In the genomic region with DNA sequence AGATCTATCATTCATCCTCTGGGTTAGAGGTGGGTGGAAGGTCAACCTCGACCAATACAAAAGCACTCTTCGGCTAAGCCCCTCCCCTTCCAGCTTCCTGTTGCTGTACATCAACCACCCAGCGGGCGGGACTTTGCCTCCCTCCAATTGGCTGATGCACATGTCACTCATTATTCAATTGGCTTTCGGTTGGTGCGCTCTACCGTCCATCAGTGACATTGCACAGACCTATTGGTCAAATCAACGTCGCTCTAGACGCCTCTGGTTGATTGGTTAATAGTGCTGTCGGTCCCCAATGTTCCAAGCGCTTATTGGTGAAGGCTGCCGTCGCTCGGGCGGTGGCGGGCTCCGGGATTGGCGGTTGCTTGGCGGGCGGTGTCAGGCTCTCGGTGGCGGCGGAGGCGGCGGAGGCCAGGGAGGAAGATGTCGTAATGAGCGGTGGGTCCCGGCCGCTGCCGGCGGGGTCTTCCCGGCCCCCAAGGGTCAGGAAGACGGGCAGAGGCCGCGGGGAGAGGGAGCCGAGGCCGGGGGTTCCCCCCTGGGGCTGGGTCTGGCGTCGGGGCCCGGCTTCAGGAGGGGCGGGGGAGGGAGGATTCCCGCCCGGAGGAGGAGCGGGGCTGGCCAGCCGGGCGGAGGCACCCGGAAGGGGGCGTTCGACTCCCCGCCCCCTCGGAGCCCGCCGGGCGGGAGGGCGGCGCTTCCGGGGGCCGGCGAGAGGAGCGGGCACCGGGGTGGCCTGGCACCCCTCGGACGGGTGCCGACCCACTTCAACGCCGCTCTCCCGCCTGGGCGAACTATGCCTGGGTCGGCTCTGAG, we compare ENCODE assay signal across 1 cellular context.
A peak's percentile ranks its signal among the peaks of the same experiment; 100 is the strongest.
TF ChIP-seq lines count a peak whose summit lies in the region.

A gene (plus strand): TSS at position 381 of the 816 bp plus-strand sequence. CDS start 51 bp downstream, at position 432.

TF ChIP-seq in GM12878, 131 proteins besides CTCF, POLR2A, EP300 and RAD21 (continued from another document):
- TF ChIP-seq, protein P1, sequence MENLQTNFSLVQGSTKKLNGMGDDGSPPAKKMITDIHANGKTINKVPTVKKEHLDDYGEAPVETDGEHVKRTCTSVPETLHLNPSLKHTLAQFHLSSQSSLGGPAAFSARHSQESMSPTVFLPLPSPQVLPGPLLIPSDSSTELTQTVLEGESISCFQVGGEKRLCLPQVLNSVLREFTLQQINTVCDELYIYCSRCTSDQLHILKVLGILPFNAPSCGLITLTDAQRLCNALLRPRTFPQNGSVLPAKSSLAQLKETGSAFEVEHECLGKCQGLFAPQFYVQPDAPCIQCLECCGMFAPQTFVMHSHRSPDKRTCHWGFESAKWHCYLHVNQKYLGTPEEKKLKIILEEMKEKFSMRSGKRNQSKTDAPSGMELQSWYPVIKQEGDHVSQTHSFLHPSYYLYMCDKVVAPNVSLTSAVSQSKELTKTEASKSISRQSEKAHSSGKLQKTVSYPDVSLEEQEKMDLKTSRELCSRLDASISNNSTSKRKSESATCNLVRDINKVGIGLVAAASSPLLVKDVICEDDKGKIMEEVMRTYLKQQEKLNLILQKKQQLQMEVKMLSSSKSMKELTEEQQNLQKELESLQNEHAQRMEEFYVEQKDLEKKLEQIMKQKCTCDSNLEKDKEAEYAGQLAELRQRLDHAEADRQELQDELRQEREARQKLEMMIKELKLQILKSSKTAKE (IDR thresholded peaks at IDR 0.05; ENCODE audit: low read depth, poor library complexity, severe bottlenecking), result peak; percentile 100
- no peak for TF ChIP-seq HDAC6 (IDR thresholded peaks at IDR 0.05; ENCODE audit: unreplicated experiment)
- peak; percentile 99 for TF ChIP-seq NFYA (IDR thresholded peaks at IDR 0.05; ENCODE audit: borderline replicate concordance, low read depth, low read length)
- peak; percentile 81 for TF ChIP-seq BACH1 (IDR thresholded peaks at IDR 0.05; ENCODE audit: borderline replicate concordance)
- TF ChIP-seq, protein P2, sequence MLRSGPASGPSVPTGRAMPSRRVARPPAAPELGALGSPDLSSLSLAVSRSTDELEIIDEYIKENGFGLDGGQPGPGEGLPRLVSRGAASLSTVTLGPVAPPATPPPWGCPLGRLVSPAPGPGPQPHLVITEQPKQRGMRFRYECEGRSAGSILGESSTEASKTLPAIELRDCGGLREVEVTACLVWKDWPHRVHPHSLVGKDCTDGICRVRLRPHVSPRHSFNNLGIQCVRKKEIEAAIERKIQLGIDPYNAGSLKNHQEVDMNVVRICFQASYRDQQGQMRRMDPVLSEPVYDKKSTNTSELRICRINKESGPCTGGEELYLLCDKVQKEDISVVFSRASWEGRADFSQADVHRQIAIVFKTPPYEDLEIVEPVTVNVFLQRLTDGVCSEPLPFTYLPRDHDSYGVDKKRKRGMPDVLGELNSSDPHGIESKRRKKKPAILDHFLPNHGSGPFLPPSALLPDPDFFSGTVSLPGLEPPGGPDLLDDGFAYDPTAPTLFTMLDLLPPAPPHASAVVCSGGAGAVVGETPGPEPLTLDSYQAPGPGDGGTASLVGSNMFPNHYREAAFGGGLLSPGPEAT (IDR thresholded peaks at IDR 0.05; ENCODE audit: low read depth), result no peak
- 0 out of 2 replicates have a peak, but pooled peaks have one; percentile 25 for TF ChIP-seq ASH2L (IDR thresholded peaks at IDR 0.05; ENCODE audit: borderline replicate concordance, low read depth)
- TF ChIP-seq NBN (IDR thresholded peaks at IDR 0.05), result no peak
- no peak for TF ChIP-seq MTA3 (IDR thresholded peaks at IDR 0.05; ENCODE audit: borderline replicate concordance, low read length)
- TF ChIP-seq, protein P3, sequence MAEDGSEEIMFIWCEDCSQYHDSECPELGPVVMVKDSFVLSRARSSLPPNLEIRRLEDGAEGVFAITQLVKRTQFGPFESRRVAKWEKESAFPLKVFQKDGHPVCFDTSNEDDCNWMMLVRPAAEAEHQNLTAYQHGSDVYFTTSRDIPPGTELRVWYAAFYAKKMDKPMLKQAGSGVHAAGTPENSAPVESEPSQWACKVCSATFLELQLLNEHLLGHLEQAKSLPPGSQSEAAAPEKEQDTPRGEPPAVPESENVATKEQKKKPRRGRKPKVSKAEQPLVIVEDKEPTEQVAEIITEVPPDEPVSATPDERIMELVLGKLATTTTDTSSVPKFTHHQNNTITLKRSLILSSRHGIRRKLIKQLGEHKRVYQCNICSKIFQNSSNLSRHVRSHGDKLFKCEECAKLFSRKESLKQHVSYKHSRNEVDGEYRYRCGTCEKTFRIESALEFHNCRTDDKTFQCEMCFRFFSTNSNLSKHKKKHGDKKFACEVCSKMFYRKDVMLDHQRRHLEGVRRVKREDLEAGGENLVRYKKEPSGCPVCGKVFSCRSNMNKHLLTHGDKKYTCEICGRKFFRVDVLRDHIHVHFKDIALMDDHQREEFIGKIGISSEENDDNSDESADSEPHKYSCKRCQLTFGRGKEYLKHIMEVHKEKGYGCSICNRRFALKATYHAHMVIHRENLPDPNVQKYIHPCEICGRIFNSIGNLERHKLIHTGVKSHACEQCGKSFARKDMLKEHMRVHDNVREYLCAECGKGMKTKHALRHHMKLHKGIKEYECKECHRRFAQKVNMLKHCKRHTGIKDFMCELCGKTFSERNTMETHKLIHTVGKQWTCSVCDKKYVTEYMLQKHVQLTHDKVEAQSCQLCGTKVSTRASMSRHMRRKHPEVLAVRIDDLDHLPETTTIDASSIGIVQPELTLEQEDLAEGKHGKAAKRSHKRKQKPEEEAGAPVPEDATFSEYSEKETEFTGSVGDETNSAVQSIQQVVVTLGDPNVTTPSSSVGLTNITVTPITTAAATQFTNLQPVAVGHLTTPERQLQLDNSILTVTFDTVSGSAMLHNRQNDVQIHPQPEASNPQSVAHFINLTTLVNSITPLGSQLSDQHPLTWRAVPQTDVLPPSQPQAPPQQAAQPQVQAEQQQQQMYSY (CRISPR knock-in tag; IDR thresholded peaks at IDR 0.05), result no peak
